Comparison of ENCODE assay signal across 26 cellular contexts in the genomic region with DNA sequence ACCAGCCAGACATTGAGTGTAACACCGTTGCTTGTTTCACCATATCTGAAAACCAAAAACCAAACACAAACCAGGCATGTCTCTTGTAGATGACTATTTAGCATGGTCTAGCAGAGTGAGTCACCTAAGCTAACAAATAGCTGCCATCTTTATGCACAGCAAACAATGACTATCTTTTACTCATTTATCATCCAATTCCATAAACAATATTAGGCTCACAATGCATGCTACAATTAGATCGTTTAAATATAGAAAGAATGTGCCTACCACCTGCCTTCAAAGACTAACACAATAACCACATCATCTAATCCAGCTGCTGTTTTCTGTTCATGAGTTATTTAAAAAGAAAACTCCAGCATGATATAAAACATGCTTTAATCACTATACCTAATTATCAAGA.
DNase-seq lines count a peak whose midpoint lies in the region; ATAC-seq and TF ChIP-seq lines count a peak whose summit lies in the region.
"Had no signal": no experiment of that assay in that cellular context is flagged by ENCODE, and none has a peak within 500 bp of the region (broad histone marks: within the 10 kb centered on the region; RNA-seq: fewer than 3 reads in every experiment).

No MANE protein-coding gene starts in this region.

- H3K27me3 Mint-ChIP-seq in progenitor cell of endocrine pancreas (no peaks in the 10 kb centered on the region), CD14-positive monocyte (ENCODE audit: low read depth in 3 of 3) (peaks cover 0 to 5% (median 1%) of the 10 kb centered on the region in 3 donors)
- H3K27me3 Mint-ChIP-seq: activated naive CD8-positive, alpha-beta T cell treated with anti-CD3 and anti-CD28 coated beads for 36 hours had no signal

- H3K4me3 Mint-ChIP-seq in progenitor cell of endocrine pancreas (ENCODE audit: low read depth) (no peak overlapping the region), CD14-positive monocyte (no peak overlapping the region)
- H3K4me3 Mint-ChIP-seq: activated naive CD8-positive, alpha-beta T cell treated with anti-CD3 and anti-CD28 coated beads for 36 hours; endodermal cell; neural progenitor cell had no signal

- intact Hi-C loops in CD14-positive monocyte (cut with micrococcal nuclease), result no loop called here

- TF ChIP-seq CTCF in progenitor cell of endocrine pancreas (IDR thresholded peaks at IDR 0.05; ENCODE audit: unreplicated experiment), result no peak
- TF ChIP-seq CTCF in CD14-positive monocyte (IDR thresholded peaks at IDR 0.05), result no peak

- H3K9me3 Mint-ChIP-seq in progenitor cell of endocrine pancreas (ENCODE audit: low read depth), result no peaks in the 10 kb centered on the region
- no peaks in the 10 kb centered on the region for H3K9me3 Mint-ChIP-seq in CD14-positive monocyte
- H3K9me3 Mint-ChIP-seq: activated naive CD8-positive, alpha-beta T cell treated with anti-CD3 and anti-CD28 coated beads for 36 hours; endodermal cell; neural progenitor cell had no signal

- ATAC-seq in HG02884 (IDR thresholded peaks at IDR 0.05; ENCODE audit: unreplicated experiment), result no peak
- ATAC-seq in HG03571 (IDR thresholded peaks at IDR 0.05; ENCODE audit: unreplicated experiment), result no peak
- ATAC-seq: GM12878, Right ventricle myocardium inferior had no signal

- H3K4me1 Mint-ChIP-seq in progenitor cell of endocrine pancreas (ENCODE audit: low read depth) (peaks cover 27% of the 10 kb centered on the region), CD14-positive monocyte (no peaks in the 10 kb centered on the region)
- H3K4me1 Mint-ChIP-seq: activated naive CD8-positive, alpha-beta T cell treated with anti-CD3 and anti-CD28 coated beads for 36 hours had no signal

- H3K36me3 Mint-ChIP-seq in progenitor cell of endocrine pancreas (ENCODE audit: insufficient read depth) (no peaks in the 10 kb centered on the region), CD14-positive monocyte (no peaks in the 10 kb centered on the region)
- H3K36me3 Mint-ChIP-seq: activated naive CD8-positive, alpha-beta T cell treated with anti-CD3 and anti-CD28 coated beads for 36 hours; neural progenitor cell had no signal

- peak overlapping the region; percentile 46 for H3K27ac Mint-ChIP-seq in progenitor cell of endocrine pancreas
- H3K27ac Mint-ChIP-seq in CD14-positive monocyte, result no peak overlapping the region
- H3K27ac Mint-ChIP-seq: activated naive CD8-positive, alpha-beta T cell treated with anti-CD3 and anti-CD28 coated beads for 36 hours; endodermal cell; neural progenitor cell had no signal

- peak; percentile 0 for DNase-seq in HT1080 (ENCODE audit: low read depth)
- peak; percentile 3 for DNase-seq in NCI-H2081 treated with DMSO at 0.1 percent for 48 hours (lab: John Stamatoyannopoulos, UW)
- peak; percentile 0 for DNase-seq in astrocyte of the hippocampus (ENCODE audit: low read depth, low spot score)
- DNase-seq in progenitor cell of endocrine pancreas (ENCODE audit: low spot score, unreplicated experiment), result no peak
- no peak for DNase-seq in CD14-positive monocyte (ENCODE audit: low spot score)
- DNase-seq: activated CD4-positive, alpha-beta T cell treated with anti-CD3 and anti-CD28 coated beads for 48 hours; activated effector memory CD4-positive, alpha-beta T cell treated with anti-CD3 and anti-CD28 coated beads, Interleukin-2, amount 50 U/mL, for 16 hours; activated naive CD8-positive, alpha-beta T cell treated with anti-CD3 and anti-CD28 coated beads for 36 hours; activated T-cell treated with anti-CD3 and anti-CD28 coated beads, Interleukin-2, amount 50 U/mL, for 1 hour; aorta; central memory CD4-positive, alpha-beta T cell; endodermal cell; foreskin melanocyte; KBM-7; MM.1S; NCI-H1694; NCI-H345; right lobe of liver; stimulated activated CD4-positive, alpha-beta T cell treated with anti-CD3 and anti-CD28 coated beads, Interleukin-12 subunit alpha, Interleukin-12 subunit beta, amount 100 ng/mL, for 4 hours; stimulated activated CD4-positive, alpha-beta T cell treated with anti-CD3 and anti-CD28 coated beads, Interleukin-4, amount 100 ng/mL, for 1 hour; trophoblast cell had no signal

Comparison
In these comparisons a context has a peak if more than half of its experiments do, and no peak if none do; other contexts are left out.
1. DNase-seq: peak in HT1080 (single experiment), NCI-H2081 treated with DMSO at 0.1 percent for 48 hours (single experiment) and astrocyte of the hippocampus (single experiment); none in progenitor cell of endocrine pancreas (single experiment) and CD14-positive monocyte (single experiment).